In genomic region chr7:37920305-37920618, GRCh38 we compare ENCODE assay signal across 9 cellular contexts. TPM values are rescaled to one million over a fixed set of nuclear protein-coding genes. Genes with fewer than 3 reads are reported as not detected.
DNase-seq lines count a peak whose midpoint lies in the region; ATAC-seq, FAIRE-seq and TF ChIP-seq lines count a peak whose summit lies in the region.
"Had no signal": no experiment of that assay in that cellular context is flagged by ENCODE, and none has a peak within 500 bp of the region (broad histone marks: within the 10 kb centered on the region; RNA-seq: fewer than 3 reads in every experiment).

No MANE protein-coding gene starts in this region.

- H3K27ac Mint-ChIP-seq in activated T-helper 17 cell treated with anti-CD3 and anti-CD28 coated beads, Interleukin-2, amount 50 U/mL, for 72 hours = no peak overlapping the region
- H3K27ac Mint-ChIP-seq in stimulated activated naive B cell treated with anti-CD40 and anti-IgM and Interleukin-4, amounts not matched to agents 10 μg/mL and 1 μg/mL and 100 μg/mL, for 72 hours = no peak overlapping the region

- H3K27me3 Mint-ChIP-seq in activated T-helper 17 cell treated with anti-CD3 and anti-CD28 coated beads, Interleukin-2, amount 50 U/mL, for 72 hours = peaks cover 48% of the 10 kb centered on the region
- H3K27me3 Mint-ChIP-seq in stimulated activated naive B cell treated with anti-CD40 and anti-IgM and Interleukin-4, amounts not matched to agents 10 μg/mL and 1 μg/mL and 100 μg/mL, for 72 hours = peaks cover 51 to 67% of the 10 kb centered on the region in 2 donors

- no peaks in the 10 kb centered on the region for H3K9me3 Mint-ChIP-seq in activated T-helper 17 cell treated with anti-CD3 and anti-CD28 coated beads, Interleukin-2, amount 50 U/mL, for 72 hours
- H3K9me3 Mint-ChIP-seq in stimulated activated naive B cell treated with anti-CD40 and anti-IgM and Interleukin-4, amounts not matched to agents 10 μg/mL and 1 μg/mL and 100 μg/mL, for 72 hours = no peaks in the 10 kb centered on the region

- peak overlapping the region; percentile 57 to 73 for H3K4me3 ChIP-seq in kidney (ENCODE audit: low read length in 2 of 2)

- FAIRE-seq in kidney (lab: Jason Lieb, UNC) = no peak

- H3K4me1 Mint-ChIP-seq in activated T-helper 17 cell treated with anti-CD3 and anti-CD28 coated beads, Interleukin-2, amount 50 U/mL, for 72 hours = peaks cover 3% of the 10 kb centered on the region
- peaks cover 19 to 40% of the 10 kb centered on the region in 2 donors for H3K4me1 Mint-ChIP-seq in stimulated activated naive B cell treated with anti-CD40 and anti-IgM and Interleukin-4, amounts not matched to agents 10 μg/mL and 1 μg/mL and 100 μg/mL, for 72 hours

- H3K9me3 ChIP-seq in kidney (ENCODE audit: control insufficient read depth in 1 of 2, low read length in 2 of 2) = no peaks in the 10 kb centered on the region

- peaks cover 0 to 9% of the 10 kb centered on the region in 2 donors for H3K4me1 ChIP-seq in kidney (ENCODE audit: control insufficient read depth in 1 of 2, insufficient read depth in 1 of 2, low read depth in 1 of 2, low read length in 2 of 2)

- peak overlapping the region; percentile 61 to 70 for H3K27ac ChIP-seq in kidney (ENCODE audit: low read depth in 2 of 2, low read length in 2 of 2)

- TF ChIP-seq CTCF in kidney (IDR thresholded peaks at IDR 0.05; ENCODE audit: borderline replicate concordance, extremely low read depth, insufficient read depth) = no peak

- no peak for ATAC-seq in activated T-helper 17 cell treated with anti-CD3 and anti-CD28 coated beads, Interleukin-2, amount 50 U/mL, for 72 hours (replicated peaks)
- ATAC-seq in stimulated activated naive B cell treated with anti-CD40 and anti-IgM and Interleukin-4, amounts not matched to agents 10 μg/mL and 1 μg/mL and 100 μg/mL, for 72 hours (replicated peaks) = no peak
- ATAC-seq in GM21529 (IDR thresholded peaks at IDR 0.05; ENCODE audit: unreplicated experiment) = no peak

- no peaks in the 10 kb centered on the region for H3K36me3 Mint-ChIP-seq in activated T-helper 17 cell treated with anti-CD3 and anti-CD28 coated beads, Interleukin-2, amount 50 U/mL, for 72 hours (ENCODE audit: low read depth)
- H3K36me3 Mint-ChIP-seq in stimulated activated naive B cell treated with anti-CD40 and anti-IgM and Interleukin-4, amounts not matched to agents 10 μg/mL and 1 μg/mL and 100 μg/mL, for 72 hours = no peaks in the 10 kb centered on the region

- H3K4me3 Mint-ChIP-seq in activated T-helper 17 cell treated with anti-CD3 and anti-CD28 coated beads, Interleukin-2, amount 50 U/mL, for 72 hours = peak overlapping the region; percentile 58
- H3K4me3 Mint-ChIP-seq in stimulated activated naive B cell treated with anti-CD40 and anti-IgM and Interleukin-4, amounts not matched to agents 10 μg/mL and 1 μg/mL and 100 μg/mL, for 72 hours = peak overlapping the region; percentile 79 to 87

- no peaks in the 10 kb centered on the region for H3K36me3 ChIP-seq in kidney (ENCODE audit: control insufficient read depth in 1 of 2, insufficient read depth in 2 of 2, low read length in 2 of 2)

- H3K9ac ChIP-seq in kidney (ENCODE audit: low read length in 2 of 2) = peak overlapping the region; percentile 57 to 68

- intact Hi-C loops in kidney (cut with DNase I) = no loop called here

- peak; percentile 7 for DNase-seq in NCI-H748 treated with DMSO at 0.1 percent for 48 hours (lab: John Stamatoyannopoulos, UW)
- no peak for DNase-seq in NCI-H748 (lab: John Stamatoyannopoulos, UW; ENCODE audit: unreplicated experiment)
- DNase-seq in kidney = no peak
- DNase-seq in stimulated activated naive B cell treated with anti-CD40 and anti-IgM and Interleukin-4, amounts not matched to agents 10 μg/mL and 1 μg/mL and 100 μg/mL, for 72 hours = no peak
- no peak for DNase-seq in NCI-H2029 (lab: John Stamatoyannopoulos, UW)
- DNase-seq in medulla oblongata (ENCODE audit: extremely low spot score) = no peak
- DNase-seq: 8988T had no signal

RNA-seq across cellular contexts. Expression of gene EPDR1, which starts 0.2 kb away (rescaled TPM):
- total RNA-seq in activated T-helper 17 cell treated with anti-CD3 and anti-CD28 coated beads, Interleukin-2, amount 50 U/mL, for 72 hours = under 1 TPM; 0.54 to 0.56 TPM
- total RNA-seq in kidney = 17.0 TPM
- polyA plus RNA-seq in kidney (ENCODE audit: insufficient read depth, low read depth, low replicate concordance) = 25.2 TPM

RNA-seq across cellular contexts. Expression of gene SFRP4, which starts 3.6 kb away (rescaled TPM):
- total RNA-seq in activated T-helper 17 cell treated with anti-CD3 and anti-CD28 coated beads, Interleukin-2, amount 50 U/mL, for 72 hours = not detected
- 6.8 TPM for total RNA-seq in kidney
- polyA plus RNA-seq in kidney (ENCODE audit: insufficient read depth, low read depth, low replicate concordance) = 1.5 TPM

Comparison
In these comparisons a context has a peak if more than half of its experiments do, and no peak if none do; other contexts are left out.
1. RNA of gene EPDR1, which starts 0.2 kb away (total RNA-seq): 17.0 TPM in kidney (single experiment); 0.54 to 0.56 TPM in activated T-helper 17 cell treated with anti-CD3 and anti-CD28 coated beads, Interleukin-2, amount 50 U/mL, for 72 hours; every median in the first group is over 10 times any median in the second.